ENCODE assay signal across 9 cellular contexts in the genomic region with DNA sequence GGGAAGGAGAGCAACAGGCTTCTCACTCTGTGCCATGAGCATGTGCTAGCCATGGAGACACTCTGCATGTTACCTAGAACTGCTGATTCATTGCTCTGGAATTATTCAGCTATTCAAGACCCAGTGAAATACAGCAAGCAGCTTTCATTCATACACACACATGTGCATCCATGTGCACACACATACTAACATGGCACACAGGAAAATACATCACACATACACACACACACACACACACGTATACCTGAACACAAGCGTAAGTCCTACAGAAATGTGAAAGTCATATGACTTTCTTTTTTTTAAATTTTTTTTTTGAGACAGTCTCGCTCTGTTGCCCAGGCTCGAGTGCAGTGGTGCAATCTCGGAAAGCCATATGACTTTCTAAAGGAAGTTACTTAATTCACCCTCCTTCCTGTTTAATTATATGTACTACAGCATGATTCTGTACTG.
DNase-seq lines count a peak whose midpoint lies in the region; ATAC-seq, FAIRE-seq and TF ChIP-seq lines count a peak whose summit lies in the region.
"Had no signal": no experiment of that assay in that cellular context is flagged by ENCODE, and none has a peak within 500 bp of the region (broad histone marks: within the 10 kb centered on the region; RNA-seq: fewer than 3 reads in every experiment).

No MANE protein-coding gene starts in this region.

- ATAC-seq in GM18858 (IDR thresholded peaks at IDR 0.05; ENCODE audit: unreplicated experiment), result peak; percentile 49
- ATAC-seq in effector memory CD8-positive, alpha-beta T cell (replicated peaks), result peak; percentile 51
- no peak for ATAC-seq in HG02588 (IDR thresholded peaks at IDR 0.05; ENCODE audit: unreplicated experiment)
- no peak for ATAC-seq in HG02759 (IDR thresholded peaks at IDR 0.05; ENCODE audit: unreplicated experiment)

- H3K36me3 Mint-ChIP-seq in effector memory CD8-positive, alpha-beta T cell (ENCODE audit: insufficient read depth), result no peaks in the 10 kb centered on the region

- H3K79me2 ChIP-seq in trophoblast cell (ENCODE audit: control insufficient read depth, insufficient read depth, low read length, poor library complexity), result no peaks in the 10 kb centered on the region

- H2AK5ac ChIP-seq in trophoblast cell (ENCODE audit: low read length), result no peak overlapping the region

- H3K18ac ChIP-seq in trophoblast cell (ENCODE audit: low read length), result no peak overlapping the region

- H4K8ac ChIP-seq in trophoblast cell (ENCODE audit: low read depth, low read length), result no peak overlapping the region

- H3K27ac ChIP-seq in trophoblast cell (ENCODE audit: low read depth, low read length), result no peak overlapping the region

- H3K23ac ChIP-seq in trophoblast cell (ENCODE audit: low read length), result no peak overlapping the region

- H3K4me1 ChIP-seq in trophoblast cell (ENCODE audit: control insufficient read depth in 1 of 2, insufficient read depth in 2 of 2, low read length in 2 of 2), result no peaks in the 10 kb centered on the region

- H2AFZ ChIP-seq in trophoblast cell (ENCODE audit: insufficient read depth, low read length, poor library complexity), result no peak overlapping the region

- DNase-seq in MV-4-11 (lab: John Stamatoyannopoulos, UW) (peak; percentile 76), trophoblast cell (peak; percentile 22 to 75), GM12891 (ENCODE audit: insufficient read length, low spot score) (no peak), NCI-H1092 treated with DMSO at 0.1 percent for 48 hours (lab: John Stamatoyannopoulos, UW) (no peak)
- no peak for DNase-seq in effector memory CD8-positive, alpha-beta T cell

- H3K4me3 Mint-ChIP-seq in effector memory CD8-positive, alpha-beta T cell, result no peak overlapping the region
- H3K4me3 Mint-ChIP-seq: brain had no signal

- no peak for FAIRE-seq in GM12891 (lab: Jason Lieb, UNC)

- H3K27me3 ChIP-seq in trophoblast cell (ENCODE audit: insufficient read depth, low read length), result no peaks in the 10 kb centered on the region

- no peak overlapping the region for H3K14ac ChIP-seq in trophoblast cell (ENCODE audit: low read length)

- no peak overlapping the region for H2BK5ac ChIP-seq in trophoblast cell (ENCODE audit: low read depth, low read length, poor library complexity)

- H2BK120ac ChIP-seq in trophoblast cell (ENCODE audit: insufficient read depth, low read length, poor library complexity), result no peak overlapping the region

- no peak overlapping the region for H2BK12ac ChIP-seq in trophoblast cell (ENCODE audit: low read length)

- no peak overlapping the region for H4K12ac ChIP-seq in trophoblast cell (ENCODE audit: low read depth, low read length)

- peaks cover 0 to 12% of the 10 kb centered on the region in 2 donors for H3K27me3 Mint-ChIP-seq in effector memory CD8-positive, alpha-beta T cell
- H3K27me3 Mint-ChIP-seq: brain had no signal

- no peak overlapping the region for H3K4me3 ChIP-seq in trophoblast cell (ENCODE audit: low read depth, low read length)

- H3K9ac ChIP-seq in trophoblast cell (ENCODE audit: low read length), result no peak overlapping the region

- no peak overlapping the region for H3K4me2 ChIP-seq in trophoblast cell (ENCODE audit: low read length)

- no peak for TF ChIP-seq POLR2A in GM12891 (IDR thresholded peaks at IDR 0.05; ENCODE audit: low read depth, low read length)

- WGBS in trophoblast cell (ENCODE audit: extremely low coverage, insufficient coverage, insufficient read length), result no CpG with 5 or more reads among the region's 5 CpGs

- no peaks in the 10 kb centered on the region for H3K79me1 ChIP-seq in trophoblast cell (ENCODE audit: low read length)

- no peaks in the 10 kb centered on the region for H3K9me3 Mint-ChIP-seq in effector memory CD8-positive, alpha-beta T cell
- H3K9me3 Mint-ChIP-seq: brain had no signal

- H3K9me3 ChIP-seq in trophoblast cell (ENCODE audit: insufficient read depth, low read depth, low read length), result no peaks in the 10 kb centered on the region

- H3K4me1 Mint-ChIP-seq in effector memory CD8-positive, alpha-beta T cell (ENCODE audit: low read depth in 2 of 2), result peaks cover 0 to 1% of the 10 kb centered on the region in 2 donors

- H3K36me3 ChIP-seq in trophoblast cell (ENCODE audit: control insufficient read depth in 1 of 2, insufficient read depth in 2 of 2, low read length in 2 of 2), result no peaks in the 10 kb centered on the region

- no peak overlapping the region for H3K27ac Mint-ChIP-seq in effector memory CD8-positive, alpha-beta T cell

- no peak overlapping the region for H3K4ac ChIP-seq in trophoblast cell (ENCODE audit: low read depth, low read length)

- H4K91ac ChIP-seq in trophoblast cell (ENCODE audit: low read depth, low read length), result no peak overlapping the region

TF ChIP-seq in GM12891, 5 proteins besides CTCF, POLR2A, EP300 and RAD21:
- TF ChIP-seq POLR2AphosphoS5 (IDR thresholded peaks at IDR 0.05; ENCODE audit: low read depth, low read length) (no peak), SPI1 (IDR thresholded peaks at IDR 0.05; ENCODE audit: low read depth, low read length) (no peak), PAX5 (IDR thresholded peaks at IDR 0.05; ENCODE audit: insufficient read depth, low read length, severe bottlenecking) (no peak), TAF1 (IDR thresholded peaks at IDR 0.05; ENCODE audit: low read depth, low read length) (no peak), POU2F2 (IDR thresholded peaks at IDR 0.05; ENCODE audit: low read depth, low read length) (no peak)

Comparison
In these comparisons a context has a peak if more than half of its experiments do, and no peak if none do; other contexts are left out.
1. ATAC-seq: peak in GM18858 (single experiment) and effector memory CD8-positive, alpha-beta T cell (single experiment); none in HG02588 (single experiment) and HG02759 (single experiment).
2. DNase-seq: peak in MV-4-11 (single experiment) and trophoblast cell (2 of 2); none in effector memory CD8-positive, alpha-beta T cell (0 of 3), GM12891 (single experiment) and NCI-H1092 treated with DMSO at 0.1 percent for 48 hours (single experiment).